In genomic region chr1:206714331-206715058, GRCh38 we compare ENCODE assay signal across 1 cellular context.
TF ChIP-seq lines count a peak whose summit lies in the region.

No MANE protein-coding gene starts in this region.

TF ChIP-seq in GM12878, 131 proteins besides CTCF, POLR2A, EP300 and RAD21:
- peak; percentile 34; the same call in 1 of the 2 replicates for TF ChIP-seq MEF2A (IDR thresholded peaks at IDR 0.05; ENCODE audit: insufficient read depth, low read depth, low read length)
- 0 out of 2 replicates have a peak, but pooled peaks have one; percentile 31 for TF ChIP-seq NBN (IDR thresholded peaks at IDR 0.05)
- TF ChIP-seq ZNF384 (IDR thresholded peaks at IDR 0.05; ENCODE audit: borderline replicate concordance, low read depth, low read length) = peak; percentile 50
- TF ChIP-seq HDGF (IDR thresholded peaks at IDR 0.05) = 0 out of 2 replicates have a peak, but pooled peaks have one; percentile 29
- TF ChIP-seq PAX8 (IDR thresholded peaks at IDR 0.05) = no peak
